Comparison of ENCODE assay signal across 8 cellular contexts in genomic region chr13:48078251-48078656, GRCh38. TPM values are rescaled to one million over a fixed set of nuclear protein-coding genes. Genes with fewer than 3 reads are reported as not detected.
DNase-seq lines count a peak whose midpoint lies in the region; ATAC-seq lines count a peak whose summit lies in the region.

No MANE protein-coding gene starts in this region.

- ATAC-seq in HG03097 (IDR thresholded peaks at IDR 0.05; ENCODE audit: low FRiP score, unreplicated experiment) (peak; percentile 87), left lobe of liver (peak; percentile 68)

- DNase-seq in D341Med (ENCODE audit: low spot score): peak; percentile 36
- DNase-seq in GM19238 (ENCODE audit: insufficient read length, low spot score): peak; percentile 48
- DNase-seq in SIG-M5 (lab: John Stamatoyannopoulos, UW): peak; percentile 6
- no peak for DNase-seq in left lobe of liver (ENCODE audit: low spot score)
- no peak for DNase-seq in activated CD4-positive, CD25-positive, alpha-beta regulatory T cell treated with anti-CD3 and anti-CD28 coated beads, Interleukin-2, amount 50 U/mL, for 72 hours
- no peak for DNase-seq in ureter (ENCODE audit: low spot score)
- DNase-seq in NCI-H1105 (lab: John Stamatoyannopoulos, UW): no peak

RNA-seq across cellular contexts. Expression of gene MED4, which starts 16.6 kb away (rescaled TPM):
- total RNA-seq in left lobe of liver: 14.7 TPM
- total RNA-seq in ureter: 61.5 TPM

RNA-seq across cellular contexts. Expression of gene NUDT15, which starts 40.7 kb away (rescaled TPM):
- total RNA-seq in left lobe of liver: 6.2 TPM
- total RNA-seq in ureter: 13.2 TPM

Comparison
In these comparisons a context has a peak if more than half of its experiments do, and no peak if none do; other contexts are left out.
1. DNase-seq: peak in D341Med (single experiment), GM19238 (single experiment) and SIG-M5 (single experiment); none in left lobe of liver (single experiment), activated CD4-positive, CD25-positive, alpha-beta regulatory T cell treated with anti-CD3 and anti-CD28 coated beads, Interleukin-2, amount 50 U/mL, for 72 hours (single experiment), ureter (single experiment) and NCI-H1105 (single experiment).